ENCODE assay signal across 13 cellular contexts in genomic region chr16:2208308-2208707, GRCh38. TPM values are rescaled to one million over a fixed set of nuclear protein-coding genes. Genes with fewer than 3 reads are reported as not detected.
"Had no signal": no experiment of that assay in that cellular context is flagged by ENCODE, and none has a peak within 500 bp of the region (broad histone marks: within the 10 kb centered on the region; RNA-seq: fewer than 3 reads in every experiment).

No MANE protein-coding gene starts in this region.

- H3K27ac Mint-ChIP-seq: neural progenitor cell had no signal

- DNase-seq: activated CD4-positive, alpha-beta memory T cell treated with anti-CD3 and anti-CD28 coated beads, Interleukin-2, amount 10 ng/mL, durations not matched to agents 7 days and 5 days; activated CD4-positive, CD25-positive, alpha-beta regulatory T cell treated with anti-CD3 and anti-CD28 coated beads, Interleukin-2, amount 50 U/mL, for 72 hours; activated gamma-delta T cell; activated T-cell treated with anti-CD3 and anti-CD28 coated beads, Interleukin-2, amount 50 U/mL, for 4 hours; amniotic stem cell; central memory CD4-positive, alpha-beta T cell; left cardiac atrium; midbrain; ovary; stimulated activated CD4-positive, alpha-beta T cell treated with anti-CD3 and anti-CD28 coated beads, Interleukin-1b, Interleukin-23, amount 100 ng/mL, for 48 hours had no signal

- H3K9me3 Mint-ChIP-seq: activated CD4-positive, alpha-beta memory T cell treated with anti-CD3 and anti-CD28 coated beads, Interleukin-2, amount 10 ng/mL, durations not matched to agents 7 days and 5 days; activated T-cell treated with anti-CD3 and anti-CD28 coated beads, Interleukin-2, amount 50 U/mL, for 4 hours; neural progenitor cell had no signal

- H3K27me3 Mint-ChIP-seq: activated CD4-positive, alpha-beta memory T cell treated with anti-CD3 and anti-CD28 coated beads, Interleukin-2, amount 10 ng/mL, durations not matched to agents 7 days and 5 days; activated naive CD8-positive, alpha-beta T cell had no signal

RNA-seq across cellular contexts. Expression of gene CASKIN1, which starts 11.9 kb away (rescaled TPM):
- total RNA-seq: thoracic aorta had no signal
